ENCODE assay signal across 8 cellular contexts in the genomic region with DNA sequence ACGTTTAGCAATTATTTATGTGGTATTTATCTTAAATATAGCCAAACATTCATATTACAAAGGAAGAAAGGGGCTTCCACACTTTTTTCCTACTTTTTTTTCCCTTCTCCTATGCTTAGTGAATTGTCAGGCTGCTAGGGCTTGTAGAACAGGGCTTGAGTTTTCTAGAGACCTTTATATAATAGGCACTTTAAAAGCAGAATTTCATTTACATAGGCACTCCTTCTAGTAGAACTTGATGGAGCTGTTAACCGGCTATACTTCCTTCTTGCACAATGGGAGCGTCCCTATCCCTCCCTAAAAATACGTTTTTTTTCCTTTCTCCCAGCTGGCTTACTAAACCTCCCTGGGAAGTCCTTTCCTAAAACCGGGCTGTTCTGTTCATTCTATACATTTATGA. TPM values are rescaled to one million over a fixed set of nuclear protein-coding genes. Genes with fewer than 3 reads are reported as not detected.
DNase-seq lines count a peak whose midpoint lies in the region; ATAC-seq, FAIRE-seq and TF ChIP-seq lines count a peak whose summit lies in the region.

No MANE protein-coding gene starts in this region.

- H3K27me3 ChIP-seq in GM06990 (replicated peaks; ENCODE audit: control insufficient read depth, insufficient read depth, low read length), result no peaks in the 10 kb centered on the region
- no peaks in the 10 kb centered on the region for H3K27me3 ChIP-seq in endodermal cell (ENCODE audit: control insufficient read depth, insufficient read depth, low read length, poor library complexity, severe bottlenecking)
- H3K27me3 ChIP-seq in ovary, result no peaks in the 10 kb centered on the region

- TF ChIP-seq CTCF in GM06990 (IDR thresholded peaks at IDR 0.05; ENCODE audit: insufficient read depth, low read length, poor library complexity, severe bottlenecking) (no peak), endodermal cell (conservative IDR thresholded peaks at IDR 0.05) (no peak), ovary (IDR thresholded peaks at IDR 0.05) (no peak)

- peaks cover 19% of the 10 kb centered on the region for H3K4me1 Mint-ChIP-seq in endodermal cell

- FAIRE-seq in H54 (lab: Jason Lieb, UNC), result no peak

- peaks cover 2% of the 10 kb centered on the region for H3K27me3 Mint-ChIP-seq in endodermal cell (ENCODE audit: insufficient read depth)

- H3K36me3 ChIP-seq in GM06990 (ENCODE audit: control insufficient read depth, insufficient read depth, low read length), result no peaks in the 10 kb centered on the region
- H3K36me3 ChIP-seq in endodermal cell (ENCODE audit: control insufficient read depth, insufficient read depth, low read length), result peaks cover 49% of the 10 kb centered on the region
- H3K36me3 ChIP-seq in ovary, result no peaks in the 10 kb centered on the region

- H3K4me1 ChIP-seq in endodermal cell (ENCODE audit: control insufficient read depth, insufficient read depth, low read length) (no peaks in the 10 kb centered on the region), ovary (ENCODE audit: insufficient read depth) (peaks cover 3% of the 10 kb centered on the region)

- no peak for TF ChIP-seq POLR2A in ovary (IDR thresholded peaks at IDR 0.05)
- TF ChIP-seq POLR2A in H54 (IDR thresholded peaks at IDR 0.05; ENCODE audit: low read depth, low read length), result no peak

- peaks cover 44% of the 10 kb centered on the region for H3K36me3 Mint-ChIP-seq in endodermal cell (ENCODE audit: low read depth)

- H3K27ac ChIP-seq in endodermal cell (ENCODE audit: low read depth, low read length) (peak overlapping the region; percentile 99), ovary (peak overlapping the region in 1 of 2 donors; percentile 95)

- H3K4me3 ChIP-seq in GM06990 (replicated peaks; ENCODE audit: low read depth, low read length), result peak overlapping the region; percentile 62
- H3K4me3 ChIP-seq in endodermal cell (ENCODE audit: low read length), result peak overlapping the region; percentile 98
- H3K4me3 ChIP-seq in ovary, result peak overlapping the region; percentile 86

- no peak for ATAC-seq in HG02970 (IDR thresholded peaks at IDR 0.05; ENCODE audit: low FRiP score, unreplicated experiment)
- no peak for ATAC-seq in GM19395 (IDR thresholded peaks at IDR 0.05; ENCODE audit: unreplicated experiment)
- ATAC-seq in HG02885 (IDR thresholded peaks at IDR 0.05; ENCODE audit: poor library complexity, unreplicated experiment), result no peak

- WGBS in endodermal cell (ENCODE audit: insufficient coverage in 1 of 2, insufficient read length in 1 of 2), 2 experiments, result 19% methylated on average over 4 of the region's 5 CpGs; no CpG with 5 or more reads in 1 of the 2 experiments
- 18 to 23% (median 20%) methylated on average over 5 of the region's 5 CpGs for WGBS in ovary, 3 donors

- no peak for TF ChIP-seq EP300 in ovary (IDR thresholded peaks at IDR 0.05)

- DNase-seq in GM06990 (ENCODE audit: extremely low read depth, insufficient read length), result no peak
- peak; percentile 39 for DNase-seq in NCI-H748 treated with DMSO at 0.1 percent for 48 hours (lab: John Stamatoyannopoulos, UW)
- no peak for DNase-seq in endodermal cell
- no peak for DNase-seq in ovary
- no peak for DNase-seq in H54 (ENCODE audit: insufficient read length, low spot score)

- peak overlapping the region; percentile 95 for H3K9ac ChIP-seq in endodermal cell (ENCODE audit: extremely low read depth, low read length, poor library complexity, severe bottlenecking)

- no peaks in the 10 kb centered on the region for H3K9me3 Mint-ChIP-seq in endodermal cell

- H3K27ac Mint-ChIP-seq in endodermal cell, result peak overlapping the region; percentile 94

- intact Hi-C loops in ovary (cut with DNase I), result loop anchor here in 3 of 4 donors (2.0 to 10.0 kb wide), 5 partner anchors 63 to 129 kb away; partner anchors contain the start of gene SPRYD7 (in 1 of the 3)

- H3K9me3 ChIP-seq in endodermal cell (ENCODE audit: control insufficient read depth, low read length), result no peaks in the 10 kb centered on the region
- no peaks in the 10 kb centered on the region for H3K9me3 ChIP-seq in ovary

- peak overlapping the region; percentile 86 for H3K4me3 Mint-ChIP-seq in endodermal cell

RNA-seq across cellular contexts. Expression of gene TRIM13, which starts 1.1 kb away (rescaled TPM):
- 10 to 100 TPM; 44.3 TPM for total RNA-seq in endodermal cell
- 57.9 TPM for polyA plus RNA-seq in endodermal cell (2013, experiment 1 of 2)
- polyA plus RNA-seq in endodermal cell (2013, experiment 2 of 2), result 54.4 TPM
- total RNA-seq in ovary, result 10 to 100 TPM; 14.5 to 27.9 (median 25.5) TPM
- 10 to 100 TPM; 20.1 to 23.6 TPM for polyA plus RNA-seq in ovary

RNA-seq across cellular contexts. Expression of gene KCNRG, which starts 17.3 kb away (rescaled TPM):
- 1 to 10 TPM in 1 of 2 donors, under 1 TPM in 1; 0.62 to 1.1 TPM for total RNA-seq in endodermal cell
- 2.0 TPM for polyA plus RNA-seq in endodermal cell (2013, experiment 1 of 2)
- polyA plus RNA-seq in endodermal cell (2013, experiment 2 of 2), result 2.7 TPM
- 1 to 10 TPM in 4 of 7 donors, under 1 TPM in 3; 0.23 to 7.9 (median 1.1) TPM for total RNA-seq in ovary
- polyA plus RNA-seq in ovary, result under 1 TPM; 0.42 to 0.46 TPM
